ENCODE assay signal across 23 cellular contexts in the genomic region with DNA sequence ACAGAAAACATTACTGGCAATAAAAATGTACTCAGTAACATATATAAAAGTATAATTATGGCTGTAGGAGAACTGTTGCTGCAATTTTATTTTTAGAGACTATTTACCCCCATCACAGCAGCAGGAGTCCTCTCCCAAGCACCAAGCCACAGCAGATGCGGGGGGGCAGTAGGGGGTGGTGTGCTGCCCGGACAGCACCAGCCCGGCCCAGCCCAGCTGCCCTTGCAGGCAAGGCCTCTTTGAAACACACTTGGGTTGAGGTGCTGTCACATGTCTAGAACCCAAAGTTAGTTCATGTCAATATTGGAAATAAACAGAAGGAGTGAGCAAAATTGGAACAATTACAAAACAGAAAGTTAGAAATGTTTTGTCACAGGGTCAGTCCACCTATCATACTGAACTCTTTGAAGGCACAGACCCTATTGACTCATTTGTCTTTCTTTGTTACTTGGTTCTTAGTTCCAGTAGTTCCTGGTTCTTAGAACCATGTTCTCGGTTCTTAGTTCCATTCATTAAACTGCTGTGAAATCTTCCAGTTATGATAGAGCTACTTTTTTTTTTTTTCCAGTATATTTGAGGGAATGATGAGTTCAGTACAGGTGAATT. TPM values are rescaled to one million over a fixed set of nuclear protein-coding genes. Genes with fewer than 3 reads are reported as not detected.
DNase-seq lines count a peak whose midpoint lies in the region; ATAC-seq, FAIRE-seq and TF ChIP-seq lines count a peak whose summit lies in the region.
"Had no signal": no experiment of that assay in that cellular context is flagged by ENCODE, and none has a peak within 500 bp of the region (broad histone marks: within the 10 kb centered on the region; RNA-seq: fewer than 3 reads in every experiment).

No MANE protein-coding gene starts in this region.

- peaks cover 34 to 96% of the 10 kb centered on the region in 2 experiments; a peak in 4 of 5 replicates for H3K36me3 ChIP-seq in HepG2 (replicated peaks in 1 of 2; ENCODE audit: control insufficient read depth in 1 of 2, insufficient read depth in 2 of 2, low read length in 2 of 2)
- peaks cover 4 to 66% (median 27%) of the 10 kb centered on the region in 4 donors for H3K36me3 ChIP-seq in right lobe of liver
- peaks cover 33 to 77% (median 56%) of the 10 kb centered on the region in 4 experiments for H3K36me3 ChIP-seq in H1 (ENCODE audit: control insufficient read depth in 2 of 4, insufficient read depth in 4 of 4, low read length in 3 of 4)
- H3K36me3 ChIP-seq in upper lobe of right lung = peaks cover 94% of the 10 kb centered on the region

- H2AK5ac ChIP-seq in H1 (ENCODE audit: low read depth, low read length) = no peak overlapping the region

- peaks cover 44% of the 10 kb centered on the region for H3K36me3 Mint-ChIP-seq in activated CD8-positive, alpha-beta T cell treated with anti-CD3 and anti-CD28 coated beads for 36 hours (ENCODE audit: low read depth)
- peaks cover 70% of the 10 kb centered on the region for H3K36me3 Mint-ChIP-seq in activated CD8-positive, alpha-beta T cell treated with anti-CD3 and anti-CD28 coated beads, Interleukin-2, amount 10 ng/mL, durations not matched to agents 7 days and 5 days (ENCODE audit: low read depth)

- no peak overlapping the region for H2BK15ac ChIP-seq in H1 (ENCODE audit: low read length)

- no peaks in the 10 kb centered on the region for H3K4me1 Mint-ChIP-seq in activated CD8-positive, alpha-beta T cell treated with anti-CD3 and anti-CD28 coated beads for 36 hours (ENCODE audit: low read depth)
- no peaks in the 10 kb centered on the region for H3K4me1 Mint-ChIP-seq in activated CD8-positive, alpha-beta T cell treated with anti-CD3 and anti-CD28 coated beads, Interleukin-2, amount 10 ng/mL, durations not matched to agents 7 days and 5 days (ENCODE audit: low read depth)

- H3K27ac ChIP-seq in HepG2 (ENCODE audit: extremely low read length, insufficient read depth, low read length) = no peak overlapping the region
- H3K27ac ChIP-seq in right lobe of liver = no peak overlapping the region
- H3K27ac ChIP-seq in H1 (ENCODE audit: low read depth, low read length) = no peak overlapping the region
- no peak overlapping the region for H3K27ac ChIP-seq in upper lobe of right lung
- H3K27ac ChIP-seq: GM23248, Peyer's patch had no signal

- H3K9me3 Mint-ChIP-seq in activated CD8-positive, alpha-beta T cell treated with anti-CD3 and anti-CD28 coated beads for 36 hours = no peaks in the 10 kb centered on the region
- no peaks in the 10 kb centered on the region for H3K9me3 Mint-ChIP-seq in activated CD8-positive, alpha-beta T cell treated with anti-CD3 and anti-CD28 coated beads, Interleukin-2, amount 10 ng/mL, durations not matched to agents 7 days and 5 days (ENCODE audit: insufficient read depth)
- H3K9me3 Mint-ChIP-seq: CD8-positive, alpha-beta T cell had no signal

- no peaks in the 10 kb centered on the region for H3K23me2 ChIP-seq in H1 (ENCODE audit: low read depth, low read length)

- H3K79me1 ChIP-seq in H1 (ENCODE audit: low read depth, low read length) = no peaks in the 10 kb centered on the region

- H3K4ac ChIP-seq in H1 (replicated peaks; ENCODE audit: insufficient read length, low read depth, low read length) = no peak overlapping the region

- no peak for ATAC-seq in activated CD8-positive, alpha-beta T cell treated with anti-CD3 and anti-CD28 coated beads for 36 hours
- ATAC-seq in activated CD8-positive, alpha-beta T cell treated with anti-CD3 and anti-CD28 coated beads, Interleukin-2, amount 10 ng/mL, durations not matched to agents 7 days and 5 days = no peak
- ATAC-seq in HepG2 = no peak
- no peak for ATAC-seq in right lobe of liver
- ATAC-seq in upper lobe of right lung = no peak
- ATAC-seq in HG02588 (IDR thresholded peaks at IDR 0.05; ENCODE audit: unreplicated experiment) = no peak
- ATAC-seq: CD8-positive, alpha-beta T cell; HCT116 had no signal

- POLR2A ChIA-PET in activated CD8-positive, alpha-beta T cell treated with anti-CD3 and anti-CD28 coated beads for 36 hours (lab: Charles Lee) = interaction anchor here (2.8 kb wide), 1 partner anchor 9 kb away, joined by 9 read pairs; no protein-coding TSS in a partner anchor
- POLR2A ChIA-PET in activated CD8-positive, alpha-beta T cell treated with anti-CD3 and anti-CD28 coated beads, Interleukin-2, amount 10 ng/mL, durations not matched to agents 7 days and 5 days (lab: Charles Lee) = no interaction called here
- POLR2A ChIA-PET in HepG2 (lab: Yijun Ruan, JAX) = no interaction called here
- POLR2A ChIA-PET in H1 (lab: Charles Lee; ENCODE audit: partially characterized antibody) = interaction anchor here (0.6 kb wide), 1 partner anchor 36 kb away, joined by 3 read pairs; no protein-coding TSS in a partner anchor

- H4K91ac ChIP-seq in H1 (replicated peaks; ENCODE audit: insufficient read length, low read length) = no peak overlapping the region

- H3K4me1 ChIP-seq in HepG2 (ENCODE audit: insufficient read depth, low read length) = no peaks in the 10 kb centered on the region
- H3K4me1 ChIP-seq in right lobe of liver = peaks cover 0 to 6% (median 3%) of the 10 kb centered on the region in 4 donors
- H3K4me1 ChIP-seq in H1 (replicated peaks in 1 of 4; ENCODE audit: control insufficient read depth in 3 of 4, insufficient read depth in 4 of 4, low read length in 3 of 4) = peaks cover 0 to 13% (median 4%) of the 10 kb centered on the region in 4 experiments; a peak in 5 of 7 replicates
- H3K4me1 ChIP-seq in upper lobe of right lung = no peaks in the 10 kb centered on the region
- H3K4me1 ChIP-seq: Peyer's patch had no signal

- BruUV-seq in HepG2 (replicated peaks; lab: Mats Ljungman, UMichigan) = no TSS peak

- H3K27me3 ChIP-seq in HepG2 (ENCODE audit: control insufficient read depth in 1 of 2, insufficient read depth in 2 of 2, low read length in 2 of 2) (no peaks in the 10 kb centered on the region), right lobe of liver (no peaks in the 10 kb centered on the region), H1 (replicated peaks in 1 of 4; ENCODE audit: control insufficient read depth in 3 of 4, extremely low read depth in 1 of 4, insufficient read depth in 3 of 4, low read length in 3 of 4) (no peaks in the 10 kb centered on the region), upper lobe of right lung (no peaks in the 10 kb centered on the region)
- H3K27me3 ChIP-seq: Peyer's patch had no signal

- intact Hi-C loops in activated CD8-positive, alpha-beta T cell treated with anti-CD3 and anti-CD28 coated beads for 36 hours (cut with micrococcal nuclease) = no loop called here
- intact Hi-C loops in HepG2 (cut with micrococcal nuclease; ENCODE audit: unreplicated experiment) = no loop called here
- intact Hi-C loops in right lobe of liver (cut with DNase I) = no loop called here
- intact Hi-C loops in upper lobe of right lung (cut with DNase I) = no loop called here

- DNase-seq in activated CD8-positive, alpha-beta T cell treated with anti-CD3 and anti-CD28 coated beads for 36 hours = no peak
- DNase-seq in activated CD8-positive, alpha-beta T cell treated with anti-CD3 and anti-CD28 coated beads, Interleukin-2, amount 10 ng/mL, durations not matched to agents 7 days and 5 days = no peak
- no peak for DNase-seq in HepG2 (ENCODE audit: low spot score)
- DNase-seq in right lobe of liver = no peak
- DNase-seq in H1 (ENCODE audit: low read depth in 1 of 2, low spot score in 2 of 2) = no peak
- DNase-seq in upper lobe of right lung = peak; percentile 36
- DNase-seq in NCI-H1417 (lab: John Stamatoyannopoulos, UW) = no peak
- DNase-seq: AML-193; C1 segment of cervical spinal cord; CD8-positive, alpha-beta T cell; DMS153; GM23248; Karpas-422; NCI-H1694 treated with DMSO at 0.1 percent for 48 hours; NCI-H2081 treated with DMSO at 0.1 percent for 48 hours; NCI-H2171 treated with DMSO at 0.1 percent for 48 hours; NCI-H446; NCI-H526; Peyer's patch had no signal

- H4K20me1 ChIP-seq in HepG2 (ENCODE audit: insufficient read depth, low read length) = no peaks in the 10 kb centered on the region
- peaks cover 0 to 1% of the 10 kb centered on the region in 2 experiments for H4K20me1 ChIP-seq in H1 (replicated peaks in 1 of 2; ENCODE audit: control insufficient read depth in 1 of 2, insufficient read depth in 2 of 2, low read length in 2 of 2)

- no peak overlapping the region for H3K14ac ChIP-seq in H1 (ENCODE audit: insufficient read length)

- H3K4me3 ChIP-seq in HepG2 (replicated peaks in 1 of 3; ENCODE audit: insufficient read depth in 1 of 3, low read depth in 2 of 3, low read length in 3 of 3) (no peak overlapping the region), right lobe of liver (no peak overlapping the region), H1 (ENCODE audit: extremely low read depth in 1 of 4, insufficient read depth in 2 of 4, low read depth in 3 of 4, low read length in 4 of 4) (no peak overlapping the region), upper lobe of right lung (no peak overlapping the region)
- H3K4me3 ChIP-seq: GM23248, Peyer's patch had no signal

- TF ChIP-seq RAD21 in HepG2 (CRISPR knock-in tag; IDR thresholded peaks at IDR 0.05) (no peak), H1 (IDR thresholded peaks at IDR 0.05 in 1 of 2, conservative IDR thresholded peaks at IDR 0.05 in 1 of 2; ENCODE audit: low read depth in 2 of 2, low read length in 2 of 2) (no peak)

- no peak overlapping the region for H4K5ac ChIP-seq in H1 (ENCODE audit: insufficient read length, low read depth, low read length)

- no peaks in the 10 kb centered on the region for H3K27me3 Mint-ChIP-seq in activated CD8-positive, alpha-beta T cell treated with anti-CD3 and anti-CD28 coated beads for 36 hours
- H3K27me3 Mint-ChIP-seq in activated CD8-positive, alpha-beta T cell treated with anti-CD3 and anti-CD28 coated beads, Interleukin-2, amount 10 ng/mL, durations not matched to agents 7 days and 5 days (ENCODE audit: low read depth) = no peaks in the 10 kb centered on the region

- CTCF ChIA-PET in activated CD8-positive, alpha-beta T cell treated with anti-CD3 and anti-CD28 coated beads for 36 hours (lab: Charles Lee) = interaction anchor here (1.0 kb wide), 1 partner anchor 18 kb away, joined by 3 read pairs; no protein-coding TSS in a partner anchor
- CTCF ChIA-PET in activated CD8-positive, alpha-beta T cell treated with anti-CD3 and anti-CD28 coated beads, Interleukin-2, amount 10 ng/mL, durations not matched to agents 7 days and 5 days (lab: Charles Lee) = no interaction called here
- CTCF ChIA-PET in HepG2 (lab: Yijun Ruan, JAX; ENCODE audit: low intra/inter-chr PET ratio, low total read pairs) = no interaction called here
- CTCF ChIA-PET in H1 (lab: Charles Lee; ENCODE audit: partially characterized antibody) = interaction anchor here (0.6 to 2.9 kb wide), 7 partner anchors 9 to 943 kb away, joined by 3 to 17 read pairs (median 3); no protein-coding TSS in a partner anchor

- H2BK5ac ChIP-seq in H1 (ENCODE audit: low read depth, low read length) = 0 out of 2 replicates have a peak overlapping the region, but pooled peaks have one; percentile 32

- no peak overlapping the region for H2BK12ac ChIP-seq in H1 (ENCODE audit: low read depth, low read length)

- in situ Hi-C loops in HepG2 (cut with HindIII; ENCODE audit: extremely low pct_ligation_motif_present, low pct_unique_long_range_greater_than_20kb) = no loop called here

- H3K9me3 ChIP-seq in HepG2 (ENCODE audit: low read length) (no peaks in the 10 kb centered on the region), right lobe of liver (no peaks in the 10 kb centered on the region), H1 (ENCODE audit: insufficient read depth in 2 of 2, low read depth in 1 of 2, low read length in 1 of 2) (no peaks in the 10 kb centered on the region), upper lobe of right lung (no peaks in the 10 kb centered on the region)
- H3K9me3 ChIP-seq: Peyer's patch had no signal

- H3K56ac ChIP-seq in H1 (replicated peaks; ENCODE audit: insufficient read length, low read depth, low read length) = no peak overlapping the region

- WGBS in HepG2 (ENCODE audit: low lambda C conversion rate) = 90% methylated on average over 4 of the region's 4 CpGs
- WGBS in right lobe of liver (ENCODE audit: insufficient coverage, low coverage, low lambda C conversion rate, missing lambda C conversion rate) = 100% methylated on average over 2 of the region's 4 CpGs
- WGBS in H1 (ENCODE audit: extremely low coverage in 1 of 2, insufficient coverage in 1 of 2, insufficient read length in 1 of 2, insufficient replicate concordance in 2 of 2, low coverage in 1 of 2, low lambda C conversion rate in 2 of 2, missing lambda C conversion rate in 1 of 2), 2 experiments = 84% methylated on average over 4 of the region's 4 CpGs; no CpG with 5 or more reads in 1 of the 2 experiments

- TF ChIP-seq EP300 in HepG2 (IDR thresholded peaks at IDR 0.05; ENCODE audit: low read depth in 2 of 2, low read length in 2 of 2) (no peak), HepG2 (CRISPR knock-in tag; IDR thresholded peaks at IDR 0.05; ENCODE audit: borderline replicate concordance) (no peak), H1 (IDR thresholded peaks at IDR 0.05; ENCODE audit: borderline replicate concordance in 1 of 2, low read depth in 2 of 2, low read length in 2 of 2) (no peak)

- H2AFZ ChIP-seq in HepG2 (ENCODE audit: low read length) (no peak overlapping the region), H1 (ENCODE audit: low read length) (no peak overlapping the region)
- H2AFZ ChIP-seq: GM23248 had no signal

- no peak for TF ChIP-seq CTCF in activated CD8-positive, alpha-beta T cell treated with anti-CD3 and anti-CD28 coated beads for 36 hours (IDR thresholded peaks at IDR 0.05)
- TF ChIP-seq CTCF in HepG2 (CRISPR knock-in tag; IDR thresholded peaks at IDR 0.05) (no peak), right lobe of liver (IDR thresholded peaks at IDR 0.05) (no peak), H1 (IDR thresholded peaks at IDR 0.05; ENCODE audit: control extremely low read depth in 1 of 3, insufficient read depth in 1 of 3, low read depth in 1 of 3, low read length in 3 of 3) (no peak), upper lobe of right lung (IDR thresholded peaks at IDR 0.05) (no peak)

- no peak overlapping the region for H3K4me2 ChIP-seq in HepG2 (ENCODE audit: low read depth, low read length)
- H3K4me2 ChIP-seq in H1 (ENCODE audit: insufficient read depth in 1 of 2, low read depth in 2 of 2, low read length in 2 of 2) = no peak overlapping the region; a peak in 1 of 4 replicates

- H3K79me2 ChIP-seq in HepG2 (ENCODE audit: insufficient read depth, low read length) (no peaks in the 10 kb centered on the region), H1 (ENCODE audit: control insufficient read depth in 1 of 2, insufficient read depth in 2 of 2, low read length in 2 of 2) (no peaks in the 10 kb centered on the region)

- H3K9ac ChIP-seq in HepG2 (ENCODE audit: insufficient read depth, low read depth, low read length) = no peak overlapping the region
- no peak overlapping the region for H3K9ac ChIP-seq in H1 (replicated peaks in 1 of 4; ENCODE audit: extremely low read depth in 1 of 4, low read depth in 3 of 4, low read length in 3 of 4)
- H3K9ac ChIP-seq: GM23248 had no signal

- no peak for TF ChIP-seq POLR2A in HepG2 (IDR thresholded peaks at IDR 0.05; ENCODE audit: insufficient read depth in 1 of 2, low read depth in 2 of 2, low read length in 2 of 2)
- TF ChIP-seq POLR2A in right lobe of liver (IDR thresholded peaks at IDR 0.05) = no peak
- TF ChIP-seq POLR2A in H1 (IDR thresholded peaks at IDR 0.05; ENCODE audit: control extremely low read depth in 1 of 2, low read depth in 2 of 2, low read length in 2 of 2) = no peak

- H2BK20ac ChIP-seq in H1 (ENCODE audit: low read length) = no peak overlapping the region

- no peak overlapping the region for H3K18ac ChIP-seq in H1 (ENCODE audit: extremely low read depth, low read length)

- no peak overlapping the region for H4K8ac ChIP-seq in H1 (ENCODE audit: extremely low read depth, insufficient read depth, low read length)

- H3K4me3 Mint-ChIP-seq in activated CD8-positive, alpha-beta T cell treated with anti-CD3 and anti-CD28 coated beads for 36 hours = no peak overlapping the region
- no peak overlapping the region for H3K4me3 Mint-ChIP-seq in activated CD8-positive, alpha-beta T cell treated with anti-CD3 and anti-CD28 coated beads, Interleukin-2, amount 10 ng/mL, durations not matched to agents 7 days and 5 days
- H3K4me3 Mint-ChIP-seq: CD8-positive, alpha-beta T cell had no signal

- H3K23ac ChIP-seq in H1 (ENCODE audit: insufficient read length) = no peak overlapping the region

- no peak for FAIRE-seq in HepG2 (lab: Jason Lieb, UNC)
- FAIRE-seq in H1 (lab: Jason Lieb, UNC) = no peak
- FAIRE-seq: G401.6, GM12892 had no signal

- H3K27ac Mint-ChIP-seq in activated CD8-positive, alpha-beta T cell treated with anti-CD3 and anti-CD28 coated beads for 36 hours = peak overlapping the region; percentile 44
- no peak overlapping the region for H3K27ac Mint-ChIP-seq in activated CD8-positive, alpha-beta T cell treated with anti-CD3 and anti-CD28 coated beads, Interleukin-2, amount 10 ng/mL, durations not matched to agents 7 days and 5 days
- H3K27ac Mint-ChIP-seq: CD8-positive, alpha-beta T cell had no signal

- no peak overlapping the region for H2BK120ac ChIP-seq in H1 (replicated peaks; ENCODE audit: low read depth, low read length)

RNA-seq across cellular contexts. Expression of a gene that starts 22.7 kb away (rescaled TPM):
- 10 to 100 TPM; 90.2 to 98.8 TPM for total RNA-seq in activated CD8-positive, alpha-beta T cell treated with anti-CD3 and anti-CD28 coated beads for 36 hours
- 10 to 100 TPM; 81.0 to 81.2 TPM for total RNA-seq in activated CD8-positive, alpha-beta T cell treated with anti-CD3 and anti-CD28 coated beads, Interleukin-2, amount 10 ng/mL, durations not matched to agents 7 days and 5 days
- total RNA-seq in HepG2 (2016; rRNA removed; fragmentation: Illumina TruSeq; extraction: Trizol) (9.7 and 16.5 TPM in 2 replicates), right lobe of liver (10 to 100 TPM; 11.8 to 23.4 (median 15.4) TPM), upper lobe of right lung (48.7 TPM)
- total RNA-seq in HepG2 (2016; cell fraction: cytosol; rRNA removed; fragmentation: Illumina TruSeq; extraction: Trizol; ENCODE audit: low read depth) = 5.1 and 6.8 TPM in 2 replicates
- total RNA-seq in HepG2 (2016; cell fraction: insoluble cytoplasmic fraction; rRNA removed; fragmentation: Illumina TruSeq; extraction: Trizol) = 10.3 and 17.3 TPM in 2 replicates
- 17.8 and 18.8 TPM in 2 replicates for total RNA-seq in HepG2 (2016; cell fraction: membrane; rRNA removed; fragmentation: Illumina TruSeq; extraction: Trizol)
- total RNA-seq in HepG2 (2016; cell fraction: nucleus; rRNA removed; fragmentation: Illumina TruSeq; extraction: Trizol) = 27.1 and 31.3 TPM in 2 replicates
- polyA plus RNA-seq in HepG2 (2011; rRNA removed) (4.9 and 14.0 TPM in 2 replicates), H1 (2011; rRNA removed) (10.7 and 14.7 TPM in 2 replicates)
- polyA plus RNA-seq in HepG2 (2011; cell fraction: cytosol; rRNA removed) = 4.0 and 5.4 TPM in 2 replicates
- 10.8 and 10.9 TPM in 2 replicates for polyA plus RNA-seq in HepG2 (2011; cell fraction: nucleus; rRNA removed)
- 25.5 and 37.8 TPM in 2 replicates for polyA plus RNA-seq in HepG2 (2012)
- polyA plus RNA-seq in HepG2 (2016; cell fraction: cytosol; fragmentation: Illumina TruSeq; extraction: Trizol; ENCODE audit: low read depth) = 13.3 and 14.2 TPM in 2 replicates
- 30.0 and 42.2 TPM in 2 replicates for polyA plus RNA-seq in HepG2 (2016; cell fraction: insoluble cytoplasmic fraction; fragmentation: Illumina TruSeq; extraction: Trizol; ENCODE audit: low read depth)
- 26.4 and 33.9 TPM in 2 replicates for polyA plus RNA-seq in HepG2 (2016; cell fraction: membrane; fragmentation: Illumina TruSeq; extraction: Trizol; ENCODE audit: low read depth)
- 35.3 and 41.4 TPM in 2 replicates for polyA plus RNA-seq in HepG2 (2016; cell fraction: nucleus; fragmentation: Illumina TruSeq; extraction: Trizol; ENCODE audit: insufficient read depth, low read depth)
- polyA minus RNA-seq in HepG2 (2011; rRNA and poly(A)+ RNA removed; ENCODE audit: low replicate concordance) = 10.0 and 16.9 TPM in 2 replicates
- polyA minus RNA-seq in HepG2 (2011; cell fraction: cytosol; rRNA and poly(A)+ RNA removed) = 15.8 and 19.7 TPM in 2 replicates
- polyA minus RNA-seq in HepG2 (2011; cell fraction: nucleus; rRNA and poly(A)+ RNA removed) = 40.8 and 43.4 TPM in 2 replicates
- 81.9 and 82.7 TPM in 2 replicates for total RNA-seq in H1 (2021; fragmentation: NEBNext Ultra II Directional; extraction: Animal tissue kit (Norgen Biotek cat#: 25700))
- polyA plus RNA-seq in H1 (2011; cell fraction: cytosol; rRNA removed) = 12.5 TPM
- polyA plus RNA-seq in H1 (2011; cell fraction: nucleus; rRNA removed) = 15.2 TPM
- 52.2 to 103 TPM (median 60.4 TPM) in 4 replicates for polyA plus RNA-seq in H1 (2012, experiment 1 of 2)
- 62.7 TPM for polyA plus RNA-seq in H1 (2012, experiment 2 of 2)
- polyA plus RNA-seq in H1 (2013, experiment 1 of 2) = 53.6 TPM
- polyA plus RNA-seq in H1 (2013, experiment 2 of 2) = 57.8 TPM
- 17.0 and 27.3 TPM in 2 replicates for polyA minus RNA-seq in H1 (2011; rRNA and poly(A)+ RNA removed)
- 37.3 TPM for polyA minus RNA-seq in H1 (2011; cell fraction: cytosol; rRNA and poly(A)+ RNA removed)
- polyA minus RNA-seq in H1 (2011; cell fraction: nucleus; rRNA and poly(A)+ RNA removed) = 21.9 TPM

RNA-seq across cellular contexts. Expression of a gene that starts 23.3 kb away (rescaled TPM):
- 10 to 100 TPM; 49.9 to 50.7 TPM for total RNA-seq in activated CD8-positive, alpha-beta T cell treated with anti-CD3 and anti-CD28 coated beads for 36 hours
- 10 to 100 TPM; 65.2 to 66.0 TPM for total RNA-seq in activated CD8-positive, alpha-beta T cell treated with anti-CD3 and anti-CD28 coated beads, Interleukin-2, amount 10 ng/mL, durations not matched to agents 7 days and 5 days
- total RNA-seq in HepG2 (2016; rRNA removed; fragmentation: Illumina TruSeq; extraction: Trizol) (67.1 and 71.2 TPM in 2 replicates), right lobe of liver (10 to 100 TPM; 24.7 to 42.0 (median 28.8) TPM), upper lobe of right lung (90.3 TPM)
- total RNA-seq in HepG2 (2016; cell fraction: cytosol; rRNA removed; fragmentation: Illumina TruSeq; extraction: Trizol; ENCODE audit: low read depth) = 486 and 562 TPM in 2 replicates
- 65.7 and 69.4 TPM in 2 replicates for total RNA-seq in HepG2 (2016; cell fraction: insoluble cytoplasmic fraction; rRNA removed; fragmentation: Illumina TruSeq; extraction: Trizol)
- total RNA-seq in HepG2 (2016; cell fraction: membrane; rRNA removed; fragmentation: Illumina TruSeq; extraction: Trizol) = 174 and 189 TPM in 2 replicates
- 32.6 and 38.0 TPM in 2 replicates for total RNA-seq in HepG2 (2016; cell fraction: nucleus; rRNA removed; fragmentation: Illumina TruSeq; extraction: Trizol)
- polyA plus RNA-seq in HepG2 (2011; rRNA removed) (26.6 and 30.3 TPM in 2 replicates), H1 (2011; rRNA removed) (16.0 and 24.0 TPM in 2 replicates)
- 17.9 and 21.3 TPM in 2 replicates for polyA plus RNA-seq in HepG2 (2011; cell fraction: cytosol; rRNA removed)
- polyA plus RNA-seq in HepG2 (2011; cell fraction: nucleus; rRNA removed) = 9.0 and 9.6 TPM in 2 replicates
- 30.1 and 35.9 TPM in 2 replicates for polyA plus RNA-seq in HepG2 (2012)
- 31.4 and 32.0 TPM in 2 replicates for polyA plus RNA-seq in HepG2 (2016; cell fraction: cytosol; fragmentation: Illumina TruSeq; extraction: Trizol; ENCODE audit: low read depth)
- 60.4 and 64.7 TPM in 2 replicates for polyA plus RNA-seq in HepG2 (2016; cell fraction: insoluble cytoplasmic fraction; fragmentation: Illumina TruSeq; extraction: Trizol; ENCODE audit: low read depth)
- 47.6 and 54.1 TPM in 2 replicates for polyA plus RNA-seq in HepG2 (2016; cell fraction: membrane; fragmentation: Illumina TruSeq; extraction: Trizol; ENCODE audit: low read depth)
- 32.3 and 34.4 TPM in 2 replicates for polyA plus RNA-seq in HepG2 (2016; cell fraction: nucleus; fragmentation: Illumina TruSeq; extraction: Trizol; ENCODE audit: insufficient read depth, low read depth)
- 45.8 and 74.7 TPM in 2 replicates for polyA minus RNA-seq in HepG2 (2011; rRNA and poly(A)+ RNA removed; ENCODE audit: low replicate concordance)
- polyA minus RNA-seq in HepG2 (2011; cell fraction: cytosol; rRNA and poly(A)+ RNA removed) = 54.3 and 55.8 TPM in 2 replicates
- 34.1 and 34.2 TPM in 2 replicates for polyA minus RNA-seq in HepG2 (2011; cell fraction: nucleus; rRNA and poly(A)+ RNA removed)
- 60.1 and 64.0 TPM in 2 replicates for total RNA-seq in H1 (2021; fragmentation: NEBNext Ultra II Directional; extraction: Animal tissue kit (Norgen Biotek cat#: 25700))
- polyA plus RNA-seq in H1 (2011; cell fraction: cytosol; rRNA removed) = 25.0 TPM
- polyA plus RNA-seq in H1 (2011; cell fraction: nucleus; rRNA removed) = 18.3 TPM
- polyA plus RNA-seq in H1 (2012, experiment 1 of 2) = 33.2 to 61.8 TPM (median 36.0 TPM) in 4 replicates
- 7.7 TPM for polyA plus RNA-seq in H1 (2012, experiment 2 of 2)
- polyA plus RNA-seq in H1 (2013, experiment 1 of 2) = 42.9 TPM
- 46.9 TPM for polyA plus RNA-seq in H1 (2013, experiment 2 of 2)
- polyA minus RNA-seq in H1 (2011; rRNA and poly(A)+ RNA removed) = 44.8 and 60.0 TPM in 2 replicates
- 33.7 TPM for polyA minus RNA-seq in H1 (2011; cell fraction: cytosol; rRNA and poly(A)+ RNA removed)
- 68.5 TPM for polyA minus RNA-seq in H1 (2011; cell fraction: nucleus; rRNA and poly(A)+ RNA removed)

Comparison
In these comparisons a context has a peak if more than half of its experiments do, and no peak if none do; other contexts are left out.
1. CTCF ChIA-PET loops: an anchor here in activated CD8-positive, alpha-beta T cell treated with anti-CD3 and anti-CD28 coated beads for 36 hours (1.0 kb wide) and H1 (0.6 to 2.9 kb wide); none called in activated CD8-positive, alpha-beta T cell treated with anti-CD3 and anti-CD28 coated beads, Interleukin-2, amount 10 ng/mL, durations not matched to agents 7 days and 5 days and HepG2.
2. POLR2A ChIA-PET loops: an anchor here in activated CD8-positive, alpha-beta T cell treated with anti-CD3 and anti-CD28 coated beads for 36 hours (2.8 kb wide) and H1 (0.6 kb wide); none called in activated CD8-positive, alpha-beta T cell treated with anti-CD3 and anti-CD28 coated beads, Interleukin-2, amount 10 ng/mL, durations not matched to agents 7 days and 5 days and HepG2.